8 cellular contexts compared by ENCODE assay signal in the genomic region with DNA sequence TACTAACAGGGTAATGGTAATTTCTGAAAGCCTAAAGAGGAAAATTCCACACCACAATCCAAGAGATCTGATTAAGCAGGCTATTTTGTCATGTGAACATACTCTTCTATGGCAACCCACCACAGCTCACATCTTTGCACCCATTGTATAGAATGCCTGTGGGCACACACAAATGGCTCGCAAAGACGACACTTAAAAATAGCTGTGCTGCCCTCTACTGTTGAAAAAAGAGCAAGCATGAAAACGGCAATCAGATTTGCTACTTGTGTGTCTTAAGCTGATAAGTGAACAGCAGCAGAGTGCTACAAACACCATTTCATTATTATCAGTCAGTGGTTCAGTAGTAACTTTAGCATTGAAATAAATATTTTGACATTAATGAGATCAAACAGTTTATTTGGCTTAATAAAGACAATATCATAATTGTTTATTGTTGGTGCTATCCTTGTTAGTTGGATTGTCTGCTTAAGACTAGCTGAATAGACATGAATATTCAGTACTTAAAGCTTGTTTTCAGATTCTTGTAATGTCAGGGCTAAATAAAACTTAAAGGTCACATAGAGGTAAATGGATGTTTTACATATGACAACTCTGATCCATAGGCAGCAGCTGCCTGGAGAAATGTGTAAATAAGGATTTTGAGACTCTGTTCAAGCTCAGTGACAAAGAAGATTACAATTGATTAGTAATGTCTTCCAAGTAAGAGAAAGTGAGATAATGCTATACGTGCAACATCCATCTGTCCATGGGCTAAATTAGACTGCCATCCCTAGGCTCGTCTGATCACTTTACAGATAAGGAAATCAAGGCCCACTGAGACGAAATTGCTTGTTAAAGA.
DNase-seq lines count a peak whose midpoint lies in the region; ATAC-seq and TF ChIP-seq lines count a peak whose summit lies in the region.

No MANE protein-coding gene starts in this region.

- intact Hi-C loops in Right ventricle myocardium superior (cut with DNase I), result loop anchor here (10.0 kb wide), 1 partner anchor 794 kb away; no protein-coding TSS in a partner anchor

- peaks cover 19 to 38% (median 35%) of the 10 kb centered on the region in 5 experiments for H3K9me3 Mint-ChIP-seq in brain

- peaks cover 5% of the 10 kb centered on the region for H3K27me3 Mint-ChIP-seq in brain

- peaks cover 10% of the 10 kb centered on the region for H3K4me1 Mint-ChIP-seq in brain

- TF ChIP-seq CTCF in brain (conservative IDR thresholded peaks at IDR 0.05), result peak; percentile 64 to 76

- peaks cover 19% of the 10 kb centered on the region for H3K36me3 Mint-ChIP-seq in brain

- ATAC-seq in GM18907 (IDR thresholded peaks at IDR 0.05; ENCODE audit: unreplicated experiment), result peak; percentile 90
- peak; percentile 98 for ATAC-seq in HG03103 (IDR thresholded peaks at IDR 0.05; ENCODE audit: low read depth, unreplicated experiment)
- no peak for ATAC-seq in Right ventricle myocardium superior (ENCODE audit: poor library complexity)

- DNase-seq in DMS53 treated with DMSO at 0.1 percent for 48 hours (lab: John Stamatoyannopoulos, UW; ENCODE audit: unreplicated experiment) (peak; percentile 15), NCI-H524 treated with DMSO at 0.1 percent for 48 hours (lab: John Stamatoyannopoulos, UW) (peak; percentile 18), mucosa of gallbladder (ENCODE audit: low spot score) (peak; percentile 18), cerebellar nuclear complex (lab: John Stamatoyannopoulos, UW) (no peak), Right ventricle myocardium superior (no peak)

- no peak overlapping the region for H3K27ac Mint-ChIP-seq in brain

- H3K4me3 Mint-ChIP-seq in brain, result no peak overlapping the region

Comparison
In these comparisons a context has a peak if more than half of its experiments do, and no peak if none do; other contexts are left out.
1. DNase-seq: peak in DMS53 treated with DMSO at 0.1 percent for 48 hours (single experiment), NCI-H524 treated with DMSO at 0.1 percent for 48 hours (single experiment) and mucosa of gallbladder (single experiment); none in cerebellar nuclear complex (0 of 2) and Right ventricle myocardium superior (single experiment).